In genomic region chr6:69122407-69122773, GRCh38 we compare ENCODE assay signal across 34 cellular contexts.
"Had no signal": no experiment of that assay in that cellular context is flagged by ENCODE, and none has a peak within 500 bp of the region (broad histone marks: within the 10 kb centered on the region; RNA-seq: fewer than 3 reads in every experiment).

No MANE protein-coding gene starts in this region.

- DNase-seq: Karpas-422, Kasumi-1, MG63, MM.1S, MV-4-11, NCI-H1048, NCI-H1092, NCI-H1092 treated with DMSO at 0.1 percent for 48 hours, NCI-H1105, NCI-H1105 treated with DMSO at 0.1 percent for 48 hours, NCI-H1417, NCI-H1417 treated with DMSO at 0.1 percent for 48 hours, NCI-H1436, NCI-H1436 treated with DMSO at 0.1 percent for 48 hours, NCI-H146, NCI-H1694, NCI-H1694 treated with DMSO at 0.1 percent for 48 hours, NCI-H187, NCI-H1930, NCI-H2029, NCI-H2029 treated with DMSO at 0.1 percent for 48 hours, NCI-H2081, NCI-H2081 treated with DMSO at 0.1 percent for 48 hours, NCI-H2107, NCI-H2171, NCI-H2171 treated with DMSO at 0.1 percent for 48 hours, NCI-H2227 treated with DMSO at 0.1 percent for 48 hours, NCI-H226, NCI-H345, NCI-H446, NCI-H446 treated with DMSO at 0.1 percent for 48 hours, NCI-H510A, NCI-H510A treated with DMSO at 0.1 percent for 48 hours, NCI-H524 had no signal

- H3K36me3 ChIP-seq: MG63 had no signal

- H3K27me3 ChIP-seq: MG63 had no signal

- H3K9me3 ChIP-seq: MG63 had no signal

- H3K4me3 ChIP-seq: MG63 had no signal
